Comparison of ENCODE assay signal across 8 cellular contexts in the genomic region with DNA sequence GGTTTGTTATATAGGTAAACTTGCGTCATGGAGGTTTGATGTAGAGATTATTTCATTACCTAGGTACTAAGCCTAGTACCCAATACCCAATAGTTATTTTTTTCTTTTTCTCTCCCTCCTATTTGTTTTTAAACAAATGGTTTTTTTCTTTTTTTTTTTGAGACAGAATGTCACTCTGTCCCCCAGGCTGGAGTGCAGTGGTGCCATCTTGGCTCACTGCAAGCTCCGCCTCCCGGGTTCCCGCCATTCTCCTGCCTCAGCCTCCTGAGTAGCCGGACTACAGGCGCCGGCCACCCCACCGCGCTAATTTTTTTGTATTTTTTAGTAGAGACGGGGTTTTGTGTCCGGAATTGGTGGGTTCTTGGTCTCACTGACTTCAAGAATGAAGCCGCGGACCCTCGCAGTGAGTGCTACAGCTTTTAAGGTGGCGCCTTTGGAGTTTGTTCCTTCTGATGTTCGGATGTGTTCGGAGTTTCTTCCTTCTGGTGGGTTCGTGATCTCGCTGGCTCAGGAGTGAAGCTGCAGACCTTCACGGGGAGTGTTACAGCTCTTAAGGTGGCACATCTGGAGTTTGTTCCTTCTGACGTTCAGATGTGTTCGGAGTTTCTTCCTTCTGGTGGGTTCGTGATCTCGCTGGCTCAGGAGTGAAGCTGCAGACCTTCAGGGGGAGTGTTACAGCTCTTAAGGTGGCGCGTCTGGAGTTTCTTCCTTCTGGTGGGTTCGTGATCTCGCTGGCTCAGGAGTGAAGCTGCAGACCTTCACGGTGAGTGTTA.
A peak's percentile ranks its signal among the peaks of the same experiment; 100 is the strongest.
DNase-seq lines count a peak whose midpoint lies in the region; ATAC-seq, FAIRE-seq and TF ChIP-seq lines count a peak whose summit lies in the region.
"Not testable (repeated sequence)": the region's sequence is repeated elsewhere in the genome, so short reads cannot be mapped to it uniquely, and the experiment has no call there.

No MANE protein-coding gene starts in this region.

- TF ChIP-seq POLR2A in K562 (conservative IDR thresholded peaks at IDR 0.05): peak; percentile 19; the same call in 1 of the 2 replicates
- not testable (repeated sequence) for TF ChIP-seq POLR2A in suprapubic skin (IDR thresholded peaks at IDR 0.05)

- H3K27me3 Mint-ChIP-seq in Caco-2 (ENCODE audit: insufficient read depth, unreplicated experiment); activated CD4-positive, alpha-beta memory T cell treated with anti-CD3 and anti-CD28 coated beads for 36 hours; naive B cell: not testable (repeated sequence)

- peak overlapping the region; percentile 91 for H3K9ac ChIP-seq in KMS-11
- H3K9ac ChIP-seq in K562 (ENCODE audit: insufficient read depth in 1 of 2, low read depth in 2 of 2, low read length in 2 of 2): peak overlapping the region in 1 of 2 experiments; percentile 38; a peak in 2 of 4 replicates

- not testable (repeated sequence) for H3K36me3 Mint-ChIP-seq in Caco-2 (ENCODE audit: insufficient read depth, unreplicated experiment); activated CD4-positive, alpha-beta memory T cell treated with anti-CD3 and anti-CD28 coated beads for 36 hours; naive B cell

- not testable (repeated sequence) for TF ChIP-seq EP300 in K562 (IDR thresholded peaks at IDR 0.05; ENCODE audit: low read length); suprapubic skin (IDR thresholded peaks at IDR 0.05)

- POLR2A ChIA-PET in Caco-2 (lab: Charles Lee): not testable (repeated sequence)
- POLR2A ChIA-PET in activated CD4-positive, alpha-beta memory T cell treated with anti-CD3 and anti-CD28 coated beads for 36 hours (lab: Charles Lee): interaction anchor here (0.6 to 0.7 kb wide), 2 partner anchors 460 to 1755 kb away, joined by 3 read pairs; a partner anchor contains a TSS
- POLR2A ChIA-PET in K562 (lab: Yijun Ruan, JAX): interaction anchor here (0.8 kb wide), 1 partner anchor 11 kb away, joined by 3 read pairs; no protein-coding TSS in a partner anchor

- peak overlapping the region; percentile 77 for H2AFZ ChIP-seq in KMS-11 (ENCODE audit: low read depth)
- peak overlapping the region; percentile 51 for H2AFZ ChIP-seq in K562 (ENCODE audit: low read depth, low read length)

- not testable (repeated sequence) for TF ChIP-seq RAD21 in K562 (CRISPR knock-in tag; conservative IDR thresholded peaks at IDR 0.05 in 1 of 2, IDR thresholded peaks at IDR 0.05 in 1 of 2)

- ATAC-seq in GM19395 (IDR thresholded peaks at IDR 0.05; ENCODE audit: unreplicated experiment) (peak; percentile 91), HG02852 (IDR thresholded peaks at IDR 0.05; ENCODE audit: unreplicated experiment) (peak; percentile 77), K562 (peak; percentile 86), naive B cell (ENCODE audit: low read depth in 2 of 2) (peak; percentile 40 to 55)

- H3K4me3 ChIP-seq in Caco-2 (ENCODE audit: low read depth, low read length): not testable (repeated sequence)
- H3K4me3 ChIP-seq in KMS-11 (IDR thresholded peaks at IDR 0.05; ENCODE audit: insufficient read depth, low read depth, low read length) (peak overlapping the region; percentile 67), K562 (peak overlapping the region; percentile 39), suprapubic skin (peak overlapping the region; percentile 23)

- intact Hi-C loops in Caco-2 (cut with micrococcal nuclease; ENCODE audit: unreplicated experiment); activated CD4-positive, alpha-beta memory T cell treated with anti-CD3 and anti-CD28 coated beads for 36 hours (cut with micrococcal nuclease); K562 (cut with micrococcal nuclease): not testable (repeated sequence)

- DNase-seq in Caco-2; naive B cell; suprapubic skin (ENCODE audit: low spot score in 2 of 2): not testable (repeated sequence)
- peak; percentile 26 for DNase-seq in activated CD4-positive, alpha-beta memory T cell treated with anti-CD3 and anti-CD28 coated beads for 36 hours
- DNase-seq in K562 (ENCODE audit: extremely low read depth in 1 of 4, low spot score in 3 of 4): peak in 1 of 4 experiments; percentile 20

- not testable (repeated sequence) for H3K9me3 Mint-ChIP-seq in Caco-2 (ENCODE audit: unreplicated experiment); naive B cell
- peaks cover 11% of the 10 kb centered on the region for H3K9me3 Mint-ChIP-seq in activated CD4-positive, alpha-beta memory T cell treated with anti-CD3 and anti-CD28 coated beads for 36 hours

- not testable (repeated sequence) for BruUV-seq in Caco-2 (replicated peaks; lab: Mats Ljungman, UMichigan)
- BruUV-seq in K562 (replicated peaks; lab: Mats Ljungman, UMichigan): TSS peak; percentile 94

- not testable (repeated sequence) for TF ChIP-seq CTCF in Caco-2 (IDR thresholded peaks at IDR 0.05; ENCODE audit: insufficient read depth in 1 of 2, low read depth in 1 of 2, low read length in 1 of 2, severe bottlenecking in 1 of 2, unreplicated experiment in 1 of 2); KMS-11 (conservative IDR thresholded peaks at IDR 0.05; ENCODE audit: low read depth, low read length); K562 (IDR thresholded peaks at IDR 0.05 in 2 of 3, conservative IDR thresholded peaks at IDR 0.05 in 1 of 3; ENCODE audit: insufficient read depth in 2 of 3, low read depth in 1 of 3, low read length in 3 of 3); suprapubic skin (IDR thresholded peaks at IDR 0.05)

- H3K4me3 Mint-ChIP-seq in Caco-2 (ENCODE audit: unreplicated experiment) (peak overlapping the region; percentile 55), naive B cell (peak overlapping the region; percentile 80 to 95 (median 92))
- peak overlapping the region; percentile 72 for H3K4me3 Mint-ChIP-seq in activated CD4-positive, alpha-beta memory T cell treated with anti-CD3 and anti-CD28 coated beads for 36 hours

- not testable (repeated sequence) for H3K4me1 Mint-ChIP-seq in Caco-2 (ENCODE audit: low read depth, unreplicated experiment); activated CD4-positive, alpha-beta memory T cell treated with anti-CD3 and anti-CD28 coated beads for 36 hours (ENCODE audit: low read depth); naive B cell

- not testable (repeated sequence) for H3K27ac Mint-ChIP-seq in Caco-2 (ENCODE audit: unreplicated experiment)
- H3K27ac Mint-ChIP-seq in activated CD4-positive, alpha-beta memory T cell treated with anti-CD3 and anti-CD28 coated beads for 36 hours: peak overlapping the region; percentile 83
- peak overlapping the region in 2 of 6 donors; percentile 72 to 84 for H3K27ac Mint-ChIP-seq in naive B cell

- not testable (repeated sequence) for H3K27me3 ChIP-seq in Caco-2 (replicated peaks; ENCODE audit: control insufficient read depth, insufficient read depth, low read length); KMS-11 (ENCODE audit: insufficient read depth, low read depth); K562 (ENCODE audit: control insufficient read depth in 2 of 2, insufficient read depth in 2 of 2, low read length in 2 of 2); suprapubic skin

- H3K79me2 ChIP-seq in KMS-11 (ENCODE audit: insufficient read depth, low read depth): peaks cover 35% of the 10 kb centered on the region; the same call in 1 of the 2 replicates
- H3K79me2 ChIP-seq in K562 (ENCODE audit: control insufficient read depth, insufficient read depth, low read length): not testable (repeated sequence)

- H3K9me1 ChIP-seq in K562 (ENCODE audit: control insufficient read depth, insufficient read depth, low read length): not testable (repeated sequence)

- CTCF ChIA-PET in Caco-2 (lab: Charles Lee); K562 (lab: Yijun Ruan, JAX; ENCODE audit: low intra/inter-chr PET ratio): not testable (repeated sequence)
- CTCF ChIA-PET in activated CD4-positive, alpha-beta memory T cell treated with anti-CD3 and anti-CD28 coated beads for 36 hours (lab: Charles Lee): interaction anchor here (0.7 kb wide), 1 partner anchor 31 kb away, joined by 4 read pairs; no protein-coding TSS in a partner anchor

- not testable (repeated sequence) for H3K4me1 ChIP-seq in Caco-2; K562 (replicated peaks in 1 of 2; ENCODE audit: control insufficient read depth in 2 of 2, insufficient read depth in 2 of 2, low read length in 2 of 2); suprapubic skin
- H3K4me1 ChIP-seq in KMS-11 (ENCODE audit: low read depth, poor library complexity, severe bottlenecking): peaks cover 10% of the 10 kb centered on the region

- not testable (repeated sequence) for H3K9me3 ChIP-seq in Caco-2; K562 (replicated peaks; ENCODE audit: control insufficient read depth, insufficient read depth, low read depth, low read length); suprapubic skin

- H3K27ac ChIP-seq in KMS-11 (peak overlapping the region; percentile 91), K562 (ENCODE audit: extremely low read depth, low read depth, low read length) (peak overlapping the region; percentile 61; the same call in 2 of the 3 replicates)
- H3K27ac ChIP-seq in suprapubic skin: not testable (repeated sequence)

- H3K4me2 ChIP-seq in KMS-11 (peak overlapping the region; percentile 21; the same call in 1 of the 2 replicates), K562 (ENCODE audit: insufficient read depth, low read length) (peak overlapping the region; percentile 60; the same call in 1 of the 2 replicates)

- 1% methylated on average over 25 of the region's 29 CpGs for WGBS in K562 (ENCODE audit: insufficient coverage, low coverage, missing lambda C conversion rate)
- 81% methylated on average over 28 of the region's 29 CpGs for WGBS in suprapubic skin

- not testable (repeated sequence) for H3K36me3 ChIP-seq in Caco-2 (ENCODE audit: control insufficient read depth, insufficient read depth, low read length); KMS-11 (ENCODE audit: insufficient read depth); K562 (ENCODE audit: control insufficient read depth, insufficient read depth, low read length); suprapubic skin

- not testable (repeated sequence) for FAIRE-seq in K562 (lab: Jason Lieb, UNC)

- in situ Hi-C loops in K562 (cut with MboI): not testable (repeated sequence)

- not testable (repeated sequence) for H4K20me1 ChIP-seq in KMS-11 (ENCODE audit: insufficient read depth); K562 (replicated peaks; ENCODE audit: control insufficient read depth, insufficient read depth, low read length)

TF ChIP-seq in K562, 482 proteins besides CTCF, POLR2A, EP300 and RAD21 (continues in another document):
- TF ChIP-seq POLR2G (IDR thresholded peaks at IDR 0.05; ENCODE audit: low read depth, low read length): peak; percentile 40; the same call in 1 of the 2 replicates
